ENCODE assay signal across 33 cellular contexts in genomic region chr20:35504751-35505150, GRCh38. TPM values are rescaled to one million over a fixed set of nuclear protein-coding genes. Genes with fewer than 3 reads are reported as not detected.
DNase-seq lines count a peak whose midpoint lies in the region; ATAC-seq and TF ChIP-seq lines count a peak whose summit lies in the region.
"Had no signal": no experiment of that assay in that cellular context is flagged by ENCODE, and none has a peak within 500 bp of the region (broad histone marks: within the 10 kb centered on the region; RNA-seq: fewer than 3 reads in every experiment).

No MANE protein-coding gene starts in this region.

- no peak for TF ChIP-seq POLR2A in esophagus squamous epithelium (IDR thresholded peaks at IDR 0.05)

- no peaks in the 10 kb centered on the region for H3K27me3 Mint-ChIP-seq in activated T-cell treated with anti-CD3 and anti-CD28 coated beads, Interleukin-2, amount 50 U/mL, for 72 hours (ENCODE audit: low read depth)
- H3K27me3 Mint-ChIP-seq in activated T-cell treated with anti-CD3 and anti-CD28 coated beads, Interleukin-2, amount 50 U/mL, for 4 hours (ENCODE audit: low read depth): no peaks in the 10 kb centered on the region

- no peak for ATAC-seq in activated T-cell treated with anti-CD3 and anti-CD28 coated beads, Interleukin-2, amount 50 U/mL, for 72 hours (replicated peaks in 1 of 2)
- ATAC-seq in activated T-cell treated with anti-CD3 and anti-CD28 coated beads, Interleukin-2, amount 50 U/mL, for 4 hours: no peak
- ATAC-seq in RWPE2 (ENCODE audit: low read depth) (no peak), Right ventricle myocardium inferior (no peak)
- no peak for ATAC-seq in stimulated activated effector memory CD8-positive, alpha-beta T cell treated with anti-CD3 and anti-CD28 coated beads, Interleukin-12 subunit alpha, Interleukin-12 subunit beta, amount 100 ng/mL, for 72 hours
- ATAC-seq: A549; activated CD4-positive, CD25-positive, alpha-beta regulatory T cell treated with anti-CD3 and anti-CD28 coated beads, Interleukin-2, amount 50 U/mL, for 24 hours; CD8-positive, alpha-beta T cell; SK-N-SH treated with all-trans-retinoic acid at 6 μM for 48 hours had no signal

- intact Hi-C loops in esophagus squamous epithelium (cut with DNase I) (no loop called here), Right ventricle myocardium inferior (cut with DNase I) (no loop called here)

- peaks cover 5 to 28% of the 10 kb centered on the region in 2 donors for H3K36me3 Mint-ChIP-seq in activated T-cell treated with anti-CD3 and anti-CD28 coated beads, Interleukin-2, amount 50 U/mL, for 72 hours (ENCODE audit: insufficient read depth in 2 of 2)
- H3K36me3 Mint-ChIP-seq in activated T-cell treated with anti-CD3 and anti-CD28 coated beads, Interleukin-2, amount 50 U/mL, for 4 hours (ENCODE audit: insufficient read depth): peaks cover 59% of the 10 kb centered on the region
- H3K36me3 Mint-ChIP-seq in stimulated activated effector memory CD8-positive, alpha-beta T cell treated with anti-CD3 and anti-CD28 coated beads, Interleukin-12 subunit alpha, Interleukin-12 subunit beta, amount 100 ng/mL, for 72 hours: peaks cover 93% of the 10 kb centered on the region

- no peaks in the 10 kb centered on the region for H3K9me3 Mint-ChIP-seq in activated T-cell treated with anti-CD3 and anti-CD28 coated beads, Interleukin-2, amount 50 U/mL, for 72 hours
- no peaks in the 10 kb centered on the region for H3K9me3 Mint-ChIP-seq in activated T-cell treated with anti-CD3 and anti-CD28 coated beads, Interleukin-2, amount 50 U/mL, for 4 hours
- H3K9me3 Mint-ChIP-seq in stimulated activated effector memory CD8-positive, alpha-beta T cell treated with anti-CD3 and anti-CD28 coated beads, Interleukin-12 subunit alpha, Interleukin-12 subunit beta, amount 100 ng/mL, for 72 hours: no peaks in the 10 kb centered on the region
- H3K9me3 Mint-ChIP-seq: CD8-positive, alpha-beta T cell; HFFc6 had no signal

- WGBS in esophagus squamous epithelium, 2 donors: 89 to 100% methylated on average over 3 to 5 of the region's 5 CpGs

- H3K9me3 ChIP-seq in RWPE2 (ENCODE audit: severe bottlenecking) (no peaks in the 10 kb centered on the region), esophagus squamous epithelium (no peaks in the 10 kb centered on the region)
- H3K9me3 ChIP-seq: A549, colonic mucosa, MG63, stomach had no signal

- H3K27ac Mint-ChIP-seq in activated T-cell treated with anti-CD3 and anti-CD28 coated beads, Interleukin-2, amount 50 U/mL, for 72 hours: peak overlapping the region; percentile 26
- H3K27ac Mint-ChIP-seq in stimulated activated effector memory CD8-positive, alpha-beta T cell treated with anti-CD3 and anti-CD28 coated beads, Interleukin-12 subunit alpha, Interleukin-12 subunit beta, amount 100 ng/mL, for 72 hours: peak overlapping the region; percentile 81
- H3K27ac Mint-ChIP-seq: CD8-positive, alpha-beta T cell; HFFc6 had no signal

- DNase-seq in activated T-cell treated with anti-CD3 and anti-CD28 coated beads, Interleukin-2, amount 50 U/mL, for 72 hours: no peak
- DNase-seq in activated T-cell treated with anti-CD3 and anti-CD28 coated beads, Interleukin-2, amount 50 U/mL, for 4 hours: no peak
- DNase-seq in RWPE2 (ENCODE audit: low spot score): peak; percentile 69
- DNase-seq in caudate nucleus (lab: John Stamatoyannopoulos, UW): no peak
- DNase-seq in stimulated activated effector memory CD8-positive, alpha-beta T cell treated with anti-CD3 and anti-CD28 coated beads, Interleukin-12 subunit alpha, Interleukin-12 subunit beta, amount 100 ng/mL, for 72 hours (ENCODE audit: low spot score in 2 of 2): no peak
- DNase-seq in esophagus squamous epithelium (lab: John Stamatoyannopoulos, UW): no peak
- no peak for DNase-seq in NCI-H510A treated with DMSO at 0.1 percent for 48 hours (lab: John Stamatoyannopoulos, UW)
- DNase-seq in Right ventricle myocardium inferior (ENCODE audit: missing footprints): no peak
- DNase-seq: activated naive CD4-positive, alpha-beta T cell treated with Interleukin-2 at 50 U/mL for 16 hours; AML-193; CD8-positive, alpha-beta T cell; colonic mucosa; effector CD8-positive, alpha-beta T cell; EL; glutamatergic neuron; HFFc6; KBM-7; MG63; NCI-H1105 treated with DMSO at 0.1 percent for 48 hours; NCI-H187 treated with DMSO at 0.1 percent for 48 hours; NCI-H2171; small intestine; stomach; T-helper 2 cell had no signal

- H3K4me1 Mint-ChIP-seq in activated T-cell treated with anti-CD3 and anti-CD28 coated beads, Interleukin-2, amount 50 U/mL, for 72 hours (ENCODE audit: low read depth): peaks cover 27% of the 10 kb centered on the region
- H3K4me1 Mint-ChIP-seq in activated T-cell treated with anti-CD3 and anti-CD28 coated beads, Interleukin-2, amount 50 U/mL, for 4 hours (ENCODE audit: low read depth): peaks cover 28% of the 10 kb centered on the region
- H3K4me1 Mint-ChIP-seq in stimulated activated effector memory CD8-positive, alpha-beta T cell treated with anti-CD3 and anti-CD28 coated beads, Interleukin-12 subunit alpha, Interleukin-12 subunit beta, amount 100 ng/mL, for 72 hours: peaks cover 57% of the 10 kb centered on the region

- H3K4me1 ChIP-seq in RWPE2 (ENCODE audit: insufficient read depth, poor library complexity, severe bottlenecking) (no peaks in the 10 kb centered on the region), esophagus squamous epithelium (no peaks in the 10 kb centered on the region)
- H3K4me1 ChIP-seq: A549, colonic mucosa had no signal

- H3K4me3 ChIP-seq in RWPE2 (ENCODE audit: severe bottlenecking): no peak overlapping the region
- no peak overlapping the region for H3K4me3 ChIP-seq in esophagus squamous epithelium
- H3K4me3 ChIP-seq: A549, colonic mucosa, MG63, stomach had no signal

- H3K27me3 ChIP-seq in RWPE2 (ENCODE audit: insufficient read depth, poor library complexity, severe bottlenecking) (no peaks in the 10 kb centered on the region), esophagus squamous epithelium (no peaks in the 10 kb centered on the region)
- H3K27me3 ChIP-seq: colonic mucosa, MG63, stomach had no signal

- no peak overlapping the region for H3K4me3 Mint-ChIP-seq in activated T-cell treated with anti-CD3 and anti-CD28 coated beads, Interleukin-2, amount 50 U/mL, for 72 hours
- no peak overlapping the region for H3K4me3 Mint-ChIP-seq in activated T-cell treated with anti-CD3 and anti-CD28 coated beads, Interleukin-2, amount 50 U/mL, for 4 hours
- peak overlapping the region; percentile 26 for H3K4me3 Mint-ChIP-seq in stimulated activated effector memory CD8-positive, alpha-beta T cell treated with anti-CD3 and anti-CD28 coated beads, Interleukin-12 subunit alpha, Interleukin-12 subunit beta, amount 100 ng/mL, for 72 hours
- H3K4me3 Mint-ChIP-seq: CD8-positive, alpha-beta T cell; HFFc6 had no signal

- no peak overlapping the region for H3K27ac ChIP-seq in RWPE2 (ENCODE audit: poor library complexity, severe bottlenecking)
- peak overlapping the region; percentile 9 for H3K27ac ChIP-seq in caudate nucleus (ENCODE audit: low read depth, low read length)
- no peak overlapping the region for H3K27ac ChIP-seq in esophagus squamous epithelium
- H3K27ac ChIP-seq: A549, colonic mucosa, epithelial cell of prostate, RWPE1 had no signal

- H3K36me3 ChIP-seq in RWPE2 (ENCODE audit: low read depth): peaks cover 100% of the 10 kb centered on the region
- peaks cover 25 to 100% (median 36%) of the 10 kb centered on the region in 3 donors for H3K36me3 ChIP-seq in esophagus squamous epithelium
- H3K36me3 ChIP-seq: colonic mucosa had no signal

- TF ChIP-seq CTCF in RWPE2 (IDR thresholded peaks at IDR 0.05; ENCODE audit: poor library complexity, severe bottlenecking) (no peak), esophagus squamous epithelium (IDR thresholded peaks at IDR 0.05) (no peak)

RNA-seq across cellular contexts. Expression of gene C20orf173, which starts 24.7 kb away (rescaled TPM):
- total RNA-seq in activated T-cell treated with anti-CD3 and anti-CD28 coated beads, Interleukin-2, amount 50 U/mL, for 72 hours: not detected
- not detected for total RNA-seq in activated T-cell treated with anti-CD3 and anti-CD28 coated beads, Interleukin-2, amount 50 U/mL, for 4 hours
- total RNA-seq in esophagus squamous epithelium: not detected
- total RNA-seq in Right ventricle myocardium inferior: not detected
- total RNA-seq: CD8-positive, alpha-beta T cell; colonic mucosa; H1; HFFc6; HT-29; NCI-H460; OCI-LY7; stomach had no signal

RNA-seq across cellular contexts. Expression of gene ERGIC3, which starts 37.1 kb away (rescaled TPM):
- total RNA-seq in activated T-cell treated with anti-CD3 and anti-CD28 coated beads, Interleukin-2, amount 50 U/mL, for 72 hours: 100 to 1,000 TPM; 139 to 145 TPM
- total RNA-seq in activated T-cell treated with anti-CD3 and anti-CD28 coated beads, Interleukin-2, amount 50 U/mL, for 4 hours: 100 to 1,000 TPM; 127 to 130 (median 128) TPM
- total RNA-seq in esophagus squamous epithelium (100 to 1,000 TPM; 121 to 260 (median 189) TPM), Right ventricle myocardium inferior (94.8 TPM)

RNA-seq across cellular contexts. Expression of gene CEP250, which starts 49.4 kb away (rescaled TPM):
- 10 to 100 TPM; 45.1 to 55.0 TPM for total RNA-seq in activated T-cell treated with anti-CD3 and anti-CD28 coated beads, Interleukin-2, amount 50 U/mL, for 72 hours
- total RNA-seq in activated T-cell treated with anti-CD3 and anti-CD28 coated beads, Interleukin-2, amount 50 U/mL, for 4 hours: 10 to 100 TPM; 27.7 to 31.9 (median 30.9) TPM
- total RNA-seq in esophagus squamous epithelium: 10 to 100 TPM; 10.6 to 22.7 (median 16.6) TPM
- 15.9 TPM for total RNA-seq in Right ventricle myocardium inferior
